11 cellular contexts compared by ENCODE assay signal in genomic region chr18:47260138-47260923, GRCh38. TPM values are rescaled to one million over a fixed set of nuclear protein-coding genes. Genes with fewer than 3 reads are reported as not detected.
A peak's percentile ranks its signal among the peaks of the same experiment; 100 is the strongest.
DNase-seq lines count a peak whose midpoint lies in the region; ATAC-seq and TF ChIP-seq lines count a peak whose summit lies in the region.
"Had no signal": no experiment of that assay in that cellular context is flagged by ENCODE, and none has a peak within 500 bp of the region (broad histone marks: within the 10 kb centered on the region; RNA-seq: fewer than 3 reads in every experiment).

No MANE protein-coding gene starts in this region.

- H3K27me3 Mint-ChIP-seq in endothelial cell (ENCODE audit: unreplicated experiment), result peaks cover 39% of the 10 kb centered on the region

- H3K4me3 Mint-ChIP-seq in endothelial cell (ENCODE audit: unreplicated experiment), result no peak overlapping the region

- H3K9me3 Mint-ChIP-seq in endothelial cell (ENCODE audit: unreplicated experiment), result no peaks in the 10 kb centered on the region

- H3K4me1 Mint-ChIP-seq in endothelial cell (ENCODE audit: unreplicated experiment), result peaks cover 18% of the 10 kb centered on the region

- intact Hi-C loops in sciatic nerve (cut with DNase I), result no loop called here

- ATAC-seq in GM18907 (IDR thresholded peaks at IDR 0.05; ENCODE audit: unreplicated experiment) (no peak), sciatic nerve (no peak)

- H3K27ac Mint-ChIP-seq in endothelial cell (ENCODE audit: unreplicated experiment), result no peak overlapping the region

- H3K36me3 Mint-ChIP-seq in endothelial cell (ENCODE audit: low read depth, unreplicated experiment), result no peaks in the 10 kb centered on the region

- peak; percentile 72 for DNase-seq in GM20000 (ENCODE audit: low spot score)
- DNase-seq in NCI-H460 (ENCODE audit: extremely low read depth, low read depth), result peak; percentile 31
- DNase-seq in endothelial cell (ENCODE audit: low spot score), result peak; percentile 90
- DNase-seq in mucosa of gallbladder (ENCODE audit: low spot score), result peak; percentile 34
- no peak for DNase-seq in DMS79 treated with DMSO at 0.1 percent for 48 hours (lab: John Stamatoyannopoulos, UW)
- DNase-seq in dedifferentiated amniotic fluid mesenchymal stem cell (ENCODE audit: extremely low spot score), result no peak
- DNase-seq in sciatic nerve (ENCODE audit: low spot score), result no peak

- TF ChIP-seq CTCF in GM20000 (IDR thresholded peaks at IDR 0.05; ENCODE audit: extremely low read depth, missing control alignments) (no peak), endothelial cell (IDR thresholded peaks at IDR 0.05; ENCODE audit: unreplicated experiment) (no peak)

RNA-seq across cellular contexts. Expression of gene SKOR2, which starts 8.9 kb away (rescaled TPM):
- not detected in 2 replicates for total RNA-seq in NCI-H460 (2014; rRNA removed; shearing (Covaris generic))
- polyA plus RNA-seq in NCI-H460 (2014; cell fraction: nucleus; rRNA removed), result not detected in 2 replicates
- total RNA-seq in endothelial cell (ENCODE audit: unreplicated experiment) (0.38 TPM), mucosa of gallbladder (not detected), sciatic nerve (not detected)
- total RNA-seq: psoas muscle; T-helper 2 cell treated with Interferon-gamma antibody and Interleukin-4, amounts not matched to agents 100 ng/mL and 5 ng/mL, for 36 hours; vagina had no signal
- polyA plus RNA-seq: psoas muscle had no signal

Comparison
In these comparisons a context has a peak if more than half of its experiments do, and no peak if none do; other contexts are left out.
1. DNase-seq: peak in GM20000 (single experiment), NCI-H460 (single experiment), endothelial cell (single experiment) and mucosa of gallbladder (single experiment); none in DMS79 treated with DMSO at 0.1 percent for 48 hours (single experiment), dedifferentiated amniotic fluid mesenchymal stem cell (single experiment) and sciatic nerve (single experiment).